ENCODE assay signal across 9 cellular contexts in the genomic region with DNA sequence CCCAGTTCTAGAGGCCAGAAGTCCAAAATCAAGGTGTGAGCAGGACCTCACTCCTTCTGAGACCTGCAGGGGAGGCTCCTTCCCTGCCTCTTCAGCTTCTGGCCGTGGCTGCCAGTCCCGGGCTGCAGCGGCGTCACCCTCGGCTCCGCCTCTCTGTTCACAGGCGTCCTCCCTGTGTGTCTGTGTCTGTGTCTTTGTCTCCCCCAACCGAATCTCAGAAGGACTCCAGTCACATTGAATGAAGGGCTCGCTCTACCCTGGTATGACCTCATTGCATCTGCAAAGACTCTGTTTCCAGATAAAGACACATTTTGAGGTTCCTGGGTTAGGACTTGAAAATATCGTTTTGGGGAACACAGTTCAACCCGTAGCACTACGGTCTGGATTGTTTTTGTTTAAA. TPM values are rescaled to one million over a fixed set of nuclear protein-coding genes. Genes with fewer than 3 reads are reported as not detected.
DNase-seq lines count a peak whose midpoint lies in the region; ATAC-seq and TF ChIP-seq lines count a peak whose summit lies in the region.
"Had no signal": no experiment of that assay in that cellular context is flagged by ENCODE, and none has a peak within 500 bp of the region (broad histone marks: within the 10 kb centered on the region; RNA-seq: fewer than 3 reads in every experiment).

No MANE protein-coding gene starts in this region.

- no peaks in the 10 kb centered on the region for H3K36me3 ChIP-seq in SJCRH30

- DNase-seq in GM03348 (ENCODE audit: low spot score) (peak; percentile 41), SJCRH30 (peak; percentile 76 to 79), anterior cingulate cortex (lab: John Stamatoyannopoulos, UW) (peak in 35 of 58 donors; percentile 3 to 66 (median 16)), iPS-NIHi11 (ENCODE audit: low spot score) (peak; percentile 71)
- DNase-seq in stimulated activated CD4-positive, alpha-beta T cell treated with anti-CD3 and anti-CD28 coated beads, Interleukin-2, amount 100 ng/mL, for 4 hours (ENCODE audit: low read depth) = peak; percentile 16

- ATAC-seq in HG02981 (IDR thresholded peaks at IDR 0.05; ENCODE audit: unreplicated experiment) (no peak), HG02970 (IDR thresholded peaks at IDR 0.05; ENCODE audit: low FRiP score, unreplicated experiment) (no peak)

- peak; percentile 57 for TF ChIP-seq RAD21 in Ishikawa (IDR thresholded peaks at IDR 0.05; ENCODE audit: low read depth)

- no peak for TF ChIP-seq EP300 in Ishikawa (IDR thresholded peaks at IDR 0.05; ENCODE audit: borderline replicate concordance)

- no peaks in the 10 kb centered on the region for H3K4me1 ChIP-seq in SJCRH30

- H3K27ac ChIP-seq in SJCRH30 = no peak overlapping the region

- no peaks in the 10 kb centered on the region for H3K9me3 ChIP-seq in SJCRH30 (replicated peaks)

- H3K4me3 ChIP-seq in SJCRH30 = no peak overlapping the region

- H3K27me3 ChIP-seq in SJCRH30 = no peaks in the 10 kb centered on the region

TF ChIP-seq in Ishikawa, 13 proteins besides CTCF, POLR2A, EP300 and RAD21:
- TF ChIP-seq FOXM1 (IDR thresholded peaks at IDR 0.05; ENCODE audit: borderline replicate concordance, low read depth) (no peak), ZBTB7A (IDR thresholded peaks at IDR 0.05; ENCODE audit: low read depth) (no peak), NFIC (IDR thresholded peaks at IDR 0.05) (no peak)
- TF ChIP-seq, protein P1, sequence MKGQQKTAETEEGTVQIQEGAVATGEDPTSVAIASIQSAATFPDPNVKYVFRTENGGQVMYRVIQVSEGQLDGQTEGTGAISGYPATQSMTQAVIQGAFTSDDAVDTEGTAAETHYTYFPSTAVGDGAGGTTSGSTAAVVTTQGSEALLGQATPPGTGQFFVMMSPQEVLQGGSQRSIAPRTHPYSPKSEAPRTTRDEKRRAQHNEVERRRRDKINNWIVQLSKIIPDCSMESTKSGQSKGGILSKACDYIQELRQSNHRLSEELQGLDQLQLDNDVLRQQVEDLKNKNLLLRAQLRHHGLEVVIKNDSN (IDR thresholded peaks at IDR 0.05) = no peak

RNA-seq across cellular contexts. Expression of a gene that starts 33.1 kb away (rescaled TPM):
- 45.2 and 50.0 TPM in 2 replicates for total RNA-seq in SJCRH30 (2014; rRNA removed; shearing (Covaris generic))

RNA-seq across cellular contexts. Expression of a gene that starts 36.1 kb away (rescaled TPM):
- 0.23 TPM in 1 of 2 replicates, not detected in the other for total RNA-seq in SJCRH30 (2014; rRNA removed; shearing (Covaris generic))
- total RNA-seq: T-helper 1 cell treated with Interleukin-12 subunit alpha and Interleukin-12 subunit beta and Interleukin-4 antibody, amounts not matched to agents 30 ng/mL and 1 ng/mL, for 36 hours had no signal

Comparison
In these comparisons a context has a peak if more than half of its experiments do, and no peak if none do; other contexts are left out.
1. DNase-seq: peak in every context shown above with its lines; median percentile 78 in SJCRH30; 71 in iPS-NIHi11; 41 in GM03348; 16 in anterior cingulate cortex; 16 in stimulated activated CD4-positive, alpha-beta T cell treated with anti-CD3 and anti-CD28 coated beads, Interleukin-2, amount 100 ng/mL, for 4 hours.